ENCODE assay signal across 21 cellular contexts in genomic region chr10:79005126-79005820, GRCh38.
"Had no signal": no experiment of that assay in that cellular context is flagged by ENCODE, and none has a peak within 500 bp of the region (broad histone marks: within the 10 kb centered on the region; RNA-seq: fewer than 3 reads in every experiment).

No MANE protein-coding gene starts in this region.

- H3K36me3 ChIP-seq: colonic mucosa, neutrophil, sigmoid colon, spleen, tibial artery had no signal

- H3K27me3 ChIP-seq: colonic mucosa, sigmoid colon had no signal

- H3K27me3 Mint-ChIP-seq: activated naive CD8-positive, alpha-beta T cell treated with anti-CD3 and anti-CD28 coated beads for 36 hours had no signal

- DNase-seq: activated CD4-positive, alpha-beta memory T cell treated with anti-CD3 and anti-CD28 coated beads, Interleukin-2, amount 10 ng/mL, durations not matched to agents 7 days and 5 days; activated CD4-positive, alpha-beta T cell treated with anti-CD3 and anti-CD28 coated beads for 48 hours; activated CD4-positive, CD25-positive, alpha-beta regulatory T cell; activated CD8-positive, alpha-beta memory T cell treated with anti-CD3 and anti-CD28 coated beads, Interleukin-2, amount 10 ng/mL, durations not matched to agents 7 days and 5 days; activated naive CD4-positive, alpha-beta T cell; activated naive CD8-positive, alpha-beta T cell treated with anti-CD3 and anti-CD28 coated beads for 36 hours; amniotic stem cell; caudate nucleus; colonic mucosa; endodermal cell; foreskin melanocyte; mesendoderm; naive thymus-derived CD8-positive, alpha-beta T cell; sigmoid colon; spleen; stimulated activated naive CD4-positive, alpha-beta T cell; tibial artery had no signal

- H3K9ac ChIP-seq: parathyroid adenoma had no signal

- H3K4me1 ChIP-seq: colonic mucosa, sigmoid colon, tibial artery had no signal

- ATAC-seq: activated CD8-positive, alpha-beta memory T cell treated with anti-CD3 and anti-CD28 coated beads, Interleukin-2, amount 10 ng/mL, durations not matched to agents 7 days and 5 days; naive thymus-derived CD8-positive, alpha-beta T cell had no signal

- H3K9me3 Mint-ChIP-seq: activated CD4-positive, alpha-beta memory T cell treated with anti-CD3 and anti-CD28 coated beads, Interleukin-2, amount 10 ng/mL, durations not matched to agents 7 days and 5 days; activated naive CD8-positive, alpha-beta T cell treated with anti-CD3 and anti-CD28 coated beads for 36 hours; endodermal cell; naive thymus-derived CD8-positive, alpha-beta T cell; T-helper 2 cell treated with Interferon-gamma antibody and Interleukin-4, amounts not matched to agents 5 μg/mL and 100 μg/mL, for 36 hours had no signal

- H3K4me3 Mint-ChIP-seq: activated CD4-positive, alpha-beta memory T cell treated with anti-CD3 and anti-CD28 coated beads, Interleukin-2, amount 10 ng/mL, durations not matched to agents 7 days and 5 days; activated CD8-positive, alpha-beta memory T cell treated with anti-CD3 and anti-CD28 coated beads, Interleukin-2, amount 10 ng/mL, durations not matched to agents 7 days and 5 days; activated naive CD8-positive, alpha-beta T cell treated with anti-CD3 and anti-CD28 coated beads for 36 hours; endodermal cell; naive thymus-derived CD8-positive, alpha-beta T cell; T-helper 2 cell treated with Interferon-gamma antibody and Interleukin-4, amounts not matched to agents 5 μg/mL and 100 μg/mL, for 36 hours had no signal

- H2AFZ ChIP-seq: parathyroid adenoma had no signal

- H3K27ac ChIP-seq: colonic mucosa, epithelial cell of prostate, neutrophil, parathyroid adenoma, sigmoid colon, spleen, tibial artery had no signal

- H3K27ac Mint-ChIP-seq: activated CD4-positive, alpha-beta memory T cell treated with anti-CD3 and anti-CD28 coated beads, Interleukin-2, amount 10 ng/mL, durations not matched to agents 7 days and 5 days; activated CD8-positive, alpha-beta memory T cell treated with anti-CD3 and anti-CD28 coated beads, Interleukin-2, amount 10 ng/mL, durations not matched to agents 7 days and 5 days; activated naive CD8-positive, alpha-beta T cell treated with anti-CD3 and anti-CD28 coated beads for 36 hours; endodermal cell; T-helper 2 cell treated with Interferon-gamma antibody and Interleukin-4, amounts not matched to agents 5 μg/mL and 100 μg/mL, for 36 hours had no signal

- H3K4me3 ChIP-seq: colonic mucosa, sigmoid colon, spleen, tibial artery had no signal

- H3K36me3 Mint-ChIP-seq: activated CD8-positive, alpha-beta memory T cell treated with anti-CD3 and anti-CD28 coated beads, Interleukin-2, amount 10 ng/mL, durations not matched to agents 7 days and 5 days; activated naive CD8-positive, alpha-beta T cell treated with anti-CD3 and anti-CD28 coated beads for 36 hours; naive thymus-derived CD8-positive, alpha-beta T cell had no signal

- H3K9me3 ChIP-seq: colonic mucosa, neutrophil, sigmoid colon, spleen, tibial artery had no signal
